In genomic region chr7:17126413-17127374, GRCh38 we compare ENCODE assay signal across 11 cellular contexts.
DNase-seq lines count a peak whose midpoint lies in the region; ATAC-seq and TF ChIP-seq lines count a peak whose summit lies in the region.
"Had no signal": no experiment of that assay in that cellular context is flagged by ENCODE, and none has a peak within 500 bp of the region (broad histone marks: within the 10 kb centered on the region; RNA-seq: fewer than 3 reads in every experiment).

No MANE protein-coding gene starts in this region.

- H3K36me3 ChIP-seq in hepatocyte (replicated peaks; ENCODE audit: insufficient read depth, low read depth) (no peaks in the 10 kb centered on the region), mesendoderm (ENCODE audit: control insufficient read depth, insufficient read depth, low read length) (no peaks in the 10 kb centered on the region)

- no peak overlapping the region for H2AFZ ChIP-seq in hepatocyte

- intact Hi-C loops in activated CD4-positive, alpha-beta T cell treated with anti-CD3 and anti-CD28 coated beads, Interleukin-2, amount 10 ng/mL, durations not matched to agents 24 days and 14 days (cut with micrococcal nuclease), result loop anchor here (2.0 to 5.0 kb wide), 2 partner anchors 14 to 41 kb away; no protein-coding TSS in a partner anchor

- H3K23ac ChIP-seq in mesendoderm (ENCODE audit: low read length), result no peak overlapping the region

- no peak overlapping the region for H2BK120ac ChIP-seq in mesendoderm (ENCODE audit: low read depth, low read length)

- H2AK5ac ChIP-seq in mesendoderm (ENCODE audit: low read length), result no peak overlapping the region

- H3K27ac Mint-ChIP-seq in activated CD4-positive, alpha-beta T cell treated with anti-CD3 and anti-CD28 coated beads, Interleukin-2, amount 10 ng/mL, durations not matched to agents 24 days and 14 days, result peak overlapping the region; percentile 48

- H2BK15ac ChIP-seq in mesendoderm (replicated peaks; ENCODE audit: low read depth), result no peak overlapping the region

- H3K27ac ChIP-seq in hepatocyte, result peak overlapping the region; percentile 27
- H3K27ac ChIP-seq in mesendoderm (ENCODE audit: low read depth, low read length), result no peak overlapping the region
- H3K27ac ChIP-seq: RWPE1 had no signal

- H3K4me2 ChIP-seq in hepatocyte, result no peak overlapping the region
- H3K4me2 ChIP-seq in mesendoderm (ENCODE audit: low read length), result no peak overlapping the region

- WGBS in hepatocyte (ENCODE audit: low lambda C conversion rate, missing lambda C conversion rate), result 80% methylated on average over 4 of the region's 4 CpGs
- no CpG with 5 or more reads among the region's 4 CpGs for WGBS in mesendoderm (ENCODE audit: extremely low coverage, insufficient coverage, low lambda C conversion rate)

- TF ChIP-seq CTCF in hepatocyte (IDR thresholded peaks at IDR 0.05; ENCODE audit: poor library complexity), result no peak

- H3K27me3 Mint-ChIP-seq in activated CD4-positive, alpha-beta T cell treated with anti-CD3 and anti-CD28 coated beads, Interleukin-2, amount 10 ng/mL, durations not matched to agents 24 days and 14 days, result no peaks in the 10 kb centered on the region

- no peak overlapping the region for H3K4ac ChIP-seq in mesendoderm (ENCODE audit: low read depth, low read length)

- no peak overlapping the region for H3K56ac ChIP-seq in mesendoderm (ENCODE audit: low read length)

- H3K9me3 Mint-ChIP-seq in activated CD4-positive, alpha-beta T cell treated with anti-CD3 and anti-CD28 coated beads, Interleukin-2, amount 10 ng/mL, durations not matched to agents 24 days and 14 days, result peaks cover 13% of the 10 kb centered on the region
- H3K9me3 Mint-ChIP-seq: brain had no signal

- H3K79me2 ChIP-seq in hepatocyte, result no peaks in the 10 kb centered on the region
- H3K79me2 ChIP-seq in mesendoderm (ENCODE audit: control insufficient read depth, insufficient read depth, low read length), result no peaks in the 10 kb centered on the region

- no peak overlapping the region for H3K4me3 ChIP-seq in hepatocyte
- no peak overlapping the region for H3K4me3 ChIP-seq in mesendoderm (ENCODE audit: low read length)

- H3K4me3 Mint-ChIP-seq in activated CD4-positive, alpha-beta T cell treated with anti-CD3 and anti-CD28 coated beads, Interleukin-2, amount 10 ng/mL, durations not matched to agents 24 days and 14 days, result no peak overlapping the region
- H3K4me3 Mint-ChIP-seq: brain had no signal

- no peak overlapping the region for H3K18ac ChIP-seq in mesendoderm (ENCODE audit: low read length)

- H3K79me1 ChIP-seq in mesendoderm (ENCODE audit: low read length), result no peaks in the 10 kb centered on the region

- ATAC-seq in GM21447 (IDR thresholded peaks at IDR 0.05; ENCODE audit: unreplicated experiment) (peak; percentile 75), HG03095 (IDR thresholded peaks at IDR 0.05; ENCODE audit: unreplicated experiment) (peak; percentile 76)

- H3K36me3 Mint-ChIP-seq in activated CD4-positive, alpha-beta T cell treated with anti-CD3 and anti-CD28 coated beads, Interleukin-2, amount 10 ng/mL, durations not matched to agents 24 days and 14 days (ENCODE audit: low read depth), result peaks cover 2% of the 10 kb centered on the region
- H3K36me3 Mint-ChIP-seq: brain had no signal

- DNase-seq in activated CD4-positive, alpha-beta T cell treated with anti-CD3 and anti-CD28 coated beads, Interleukin-2, amount 10 ng/mL, durations not matched to agents 24 days and 14 days, result no peak
- DNase-seq in activated CD4-positive, alpha-beta T cell treated with anti-CD3 and anti-CD28 coated beads for 48 hours, result no peak
- DNase-seq in hepatocyte (ENCODE audit: low spot score) (no peak), NCI-H2107 (lab: John Stamatoyannopoulos, UW) (no peak), NCI-H146 treated with DMSO at 0.1 percent for 48 hours (lab: John Stamatoyannopoulos, UW; ENCODE audit: unreplicated experiment) (no peak), mesendoderm (no peak)
- DNase-seq: NCI-H2081 treated with DMSO at 0.1 percent for 48 hours had no signal

- H4K8ac ChIP-seq in mesendoderm (ENCODE audit: low read depth, low read length), result no peak overlapping the region

- no peaks in the 10 kb centered on the region for H3K9me2 ChIP-seq in hepatocyte (replicated peaks; ENCODE audit: insufficient read depth)

- no peak overlapping the region for H2BK5ac ChIP-seq in mesendoderm (ENCODE audit: low read length)

- peaks cover 21% of the 10 kb centered on the region for H3K4me1 Mint-ChIP-seq in activated CD4-positive, alpha-beta T cell treated with anti-CD3 and anti-CD28 coated beads, Interleukin-2, amount 10 ng/mL, durations not matched to agents 24 days and 14 days

- H3K27me3 ChIP-seq in hepatocyte (no peaks in the 10 kb centered on the region), mesendoderm (ENCODE audit: insufficient read depth, low read length, poor library complexity) (no peaks in the 10 kb centered on the region)

- H4K5ac ChIP-seq in mesendoderm (ENCODE audit: low read length), result no peak overlapping the region

- H4K20me1 ChIP-seq in hepatocyte (ENCODE audit: insufficient read depth, poor library complexity, severe bottlenecking), result no peaks in the 10 kb centered on the region

- H3K9me3 ChIP-seq in hepatocyte (ENCODE audit: low read depth), result no peaks in the 10 kb centered on the region

- peaks cover 7% of the 10 kb centered on the region for H3K4me1 ChIP-seq in hepatocyte (ENCODE audit: insufficient read depth)
- H3K4me1 ChIP-seq in mesendoderm (ENCODE audit: control insufficient read depth, low read depth, low read length), result no peaks in the 10 kb centered on the region

- no peak overlapping the region for H3K9ac ChIP-seq in mesendoderm (ENCODE audit: low read length)
